9 cellular contexts compared by ENCODE assay signal in the genomic region with DNA sequence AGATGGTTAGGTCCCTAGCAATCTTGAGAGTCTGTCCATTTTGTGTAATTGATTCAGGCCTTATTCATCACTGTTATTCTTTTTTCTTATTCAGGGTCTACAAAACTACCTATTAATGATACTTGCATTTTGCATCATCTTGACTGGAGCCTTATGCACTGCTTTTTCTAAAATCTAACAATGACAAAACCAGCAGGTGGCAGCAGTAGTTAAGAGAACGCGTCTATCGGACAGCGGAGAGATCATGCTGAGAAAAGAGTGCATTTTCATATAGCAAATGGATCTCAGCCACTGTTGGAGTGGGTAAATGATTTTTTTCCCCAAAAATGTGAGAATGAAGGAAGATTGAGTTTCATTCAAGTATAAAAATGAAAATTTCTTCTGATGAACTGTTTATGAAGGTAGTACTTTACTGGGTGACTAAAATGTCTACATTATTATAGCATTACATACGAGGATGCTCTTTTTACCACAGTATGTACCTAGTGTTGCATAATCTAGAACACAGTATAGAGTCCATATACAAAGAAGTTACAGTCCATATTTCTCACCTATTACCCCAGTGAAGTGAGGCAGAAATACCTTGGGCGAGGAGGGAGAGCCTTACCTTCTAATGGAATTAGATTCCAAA. TPM values are rescaled to one million over a fixed set of nuclear protein-coding genes. Genes with fewer than 3 reads are reported as not detected.
DNase-seq lines count a peak whose midpoint lies in the region; ATAC-seq and TF ChIP-seq lines count a peak whose summit lies in the region.
"Had no signal": no experiment of that assay in that cellular context is flagged by ENCODE, and none has a peak within 500 bp of the region (broad histone marks: within the 10 kb centered on the region; RNA-seq: fewer than 3 reads in every experiment).

No MANE protein-coding gene starts in this region.

- H3K27me3 ChIP-seq in osteoblast (ENCODE audit: insufficient read depth, low read length), result no peaks in the 10 kb centered on the region

- H3K9me3 ChIP-seq in osteoblast (ENCODE audit: low read depth, low read length), result no peaks in the 10 kb centered on the region

- no peak overlapping the region for H2AFZ ChIP-seq in osteoblast (ENCODE audit: low read length)

- no peak overlapping the region for H3K4me3 ChIP-seq in foreskin fibroblast (ENCODE audit: low read depth in 1 of 2, low read length in 2 of 2)
- H3K4me3 ChIP-seq in osteoblast (ENCODE audit: insufficient read depth, low read length), result no peak overlapping the region

- no peaks in the 10 kb centered on the region for H3K4me1 Mint-ChIP-seq in activated T-cell treated with anti-CD3 and anti-CD28 coated beads, Interleukin-2, amount 50 U/mL, for 4 hours (ENCODE audit: low read depth)

- no peaks in the 10 kb centered on the region for H3K79me2 ChIP-seq in osteoblast (ENCODE audit: insufficient read depth, low read length)

- no peaks in the 10 kb centered on the region for H4K20me1 ChIP-seq in osteoblast (ENCODE audit: insufficient read depth, low read length)

- no peaks in the 10 kb centered on the region for H3K4me1 ChIP-seq in osteoblast (ENCODE audit: insufficient read depth, low read length)

- no peaks in the 10 kb centered on the region for H3K9me3 Mint-ChIP-seq in activated T-cell treated with anti-CD3 and anti-CD28 coated beads, Interleukin-2, amount 50 U/mL, for 4 hours
- H3K9me3 Mint-ChIP-seq: activated naive CD4-positive, alpha-beta T cell treated with anti-CD3 and anti-CD28 coated beads, Interleukin-2, amount 50 U/mL, for 24 hours had no signal

- peak; percentile 64 for TF ChIP-seq CTCF in foreskin fibroblast (IDR thresholded peaks at IDR 0.05; ENCODE audit: low read depth, low read length)
- peak; percentile 75 for TF ChIP-seq CTCF in osteoblast (IDR thresholded peaks at IDR 0.05; ENCODE audit: extremely low read depth, low read depth, low read length)

- H3K27ac ChIP-seq in osteoblast (ENCODE audit: low read depth, low read length), result no peak overlapping the region

- DNase-seq in DMS153 treated with DMSO at 0.1 percent for 48 hours (lab: John Stamatoyannopoulos, UW; ENCODE audit: unreplicated experiment) (peak; percentile 35), NCI-H2227 treated with DMSO at 0.1 percent for 48 hours (lab: John Stamatoyannopoulos, UW) (peak; percentile 65), foreskin fibroblast (peak; percentile 47 to 82), osteoblast (ENCODE audit: insufficient read length, low spot score, missing footprints) (peak; percentile 88)
- peak; percentile 15 for DNase-seq in activated T-cell treated with anti-CD3 and anti-CD28 coated beads, Interleukin-2, amount 50 U/mL, for 4 hours
- no peak for DNase-seq in activated effector memory CD4-positive, alpha-beta T cell treated with Interleukin-2 at 50 U/mL for 16 hours

- no peaks in the 10 kb centered on the region for H3K36me3 Mint-ChIP-seq in activated T-cell treated with anti-CD3 and anti-CD28 coated beads, Interleukin-2, amount 50 U/mL, for 4 hours (ENCODE audit: insufficient read depth)
- H3K36me3 Mint-ChIP-seq: activated naive CD4-positive, alpha-beta T cell treated with anti-CD3 and anti-CD28 coated beads, Interleukin-2, amount 50 U/mL, for 24 hours had no signal

- H3K4me3 Mint-ChIP-seq in activated T-cell treated with anti-CD3 and anti-CD28 coated beads, Interleukin-2, amount 50 U/mL, for 4 hours, result no peak overlapping the region
- H3K4me3 Mint-ChIP-seq: activated naive CD4-positive, alpha-beta T cell treated with anti-CD3 and anti-CD28 coated beads, Interleukin-2, amount 50 U/mL, for 24 hours had no signal

- ATAC-seq in GM19328 (IDR thresholded peaks at IDR 0.05; ENCODE audit: unreplicated experiment), result peak; percentile 63
- ATAC-seq in HG03175 (IDR thresholded peaks at IDR 0.05; ENCODE audit: unreplicated experiment), result peak; percentile 72
- ATAC-seq in activated T-cell treated with anti-CD3 and anti-CD28 coated beads, Interleukin-2, amount 50 U/mL, for 4 hours, result peak; percentile 43 to 61

- H3K4me2 ChIP-seq in osteoblast (ENCODE audit: insufficient read depth, low read length), result no peak overlapping the region

- no peaks in the 10 kb centered on the region for H3K36me3 ChIP-seq in osteoblast (ENCODE audit: insufficient read depth, low read length)

- peaks cover 1% of the 10 kb centered on the region for H3K27me3 Mint-ChIP-seq in activated T-cell treated with anti-CD3 and anti-CD28 coated beads, Interleukin-2, amount 50 U/mL, for 4 hours (ENCODE audit: low read depth)

RNA-seq across cellular contexts. Expression of gene TMEM144, which starts 43.2 kb away (rescaled TPM):
- under 1 TPM in 1 of 3 donors, not detected in 2; 0.10 TPM for total RNA-seq in activated T-cell treated with anti-CD3 and anti-CD28 coated beads, Interleukin-2, amount 50 U/mL, for 4 hours
- 6.8 and 8.0 TPM in 2 replicates for total RNA-seq in osteoblast
